In genomic region chr18:54647176-54647575, GRCh38 we compare ENCODE assay signal across 9 cellular contexts. TPM values are rescaled to one million over a fixed set of nuclear protein-coding genes. Genes with fewer than 3 reads are reported as not detected.
DNase-seq lines count a peak whose midpoint lies in the region; ATAC-seq, FAIRE-seq and TF ChIP-seq lines count a peak whose summit lies in the region.
"Had no signal": no experiment of that assay in that cellular context is flagged by ENCODE, and none has a peak within 500 bp of the region (broad histone marks: within the 10 kb centered on the region; RNA-seq: fewer than 3 reads in every experiment).

No MANE protein-coding gene starts in this region.

- no peak overlapping the region for H2AFZ ChIP-seq in keratinocyte (ENCODE audit: control insufficient read depth, low read length)

- H3K4me2 ChIP-seq in keratinocyte (ENCODE audit: control insufficient read depth, extremely low read depth, insufficient read depth, low read depth, low read length) = no peak overlapping the region

- H3K27ac ChIP-seq in RWPE1 = no peak overlapping the region
- no peak overlapping the region for H3K27ac ChIP-seq in keratinocyte (ENCODE audit: control insufficient read depth, insufficient read depth, low read length)
- H3K27ac ChIP-seq in tibial nerve = no peak overlapping the region

- H3K9me1 ChIP-seq in keratinocyte (ENCODE audit: control insufficient read depth, extremely low read depth, insufficient read depth, low read length) = no peaks in the 10 kb centered on the region

- H3K36me3 ChIP-seq in keratinocyte (ENCODE audit: control insufficient read depth in 2 of 2, extremely low read depth in 1 of 2, insufficient read depth in 2 of 2, low read length in 2 of 2) (no peaks in the 10 kb centered on the region), tibial nerve (no peaks in the 10 kb centered on the region)

- no peak overlapping the region for H3K4me3 ChIP-seq in keratinocyte (ENCODE audit: control insufficient read depth in 2 of 3, extremely low read depth in 1 of 3, insufficient read depth in 2 of 3, low read depth in 1 of 3, low read length in 3 of 3)
- no peak overlapping the region for H3K4me3 ChIP-seq in tibial nerve

- dilution Hi-C loops in keratinocyte (cut with MboI; ENCODE audit: extremely low pct_ligation_motif_present, low sequenced_read_pairs) = no loop called here

- POLR2A ChIA-PET in RWPE1 (lab: Yijun Ruan, JAX; ENCODE audit: low non-redundant PET) = no interaction called here

- TF ChIP-seq CTCF in RWPE1 (conservative IDR thresholded peaks at IDR 0.05; ENCODE audit: low read depth) (peak; percentile 54), keratinocyte (optimal IDR thresholded peaks at IDR 0.05 in 1 of 3, IDR thresholded peaks at IDR 0.05 in 1 of 3, conservative IDR thresholded peaks at IDR 0.05 in 1 of 3; ENCODE audit: extremely low read depth in 1 of 3, insufficient read depth in 2 of 3, low read length in 3 of 3) (peak; percentile 18 to 52 (median 50)), tibial nerve (IDR thresholded peaks at IDR 0.05) (peak in 2 of 5 experiments; percentile 4 to 17)

- ATAC-seq in HG02885 (IDR thresholded peaks at IDR 0.05; ENCODE audit: poor library complexity, unreplicated experiment) (peak; percentile 71), GM19397 (IDR thresholded peaks at IDR 0.05; ENCODE audit: unreplicated experiment) (no peak)

- H3K9ac ChIP-seq in keratinocyte (ENCODE audit: control insufficient read depth, extremely low read depth, insufficient read depth, low read length) = no peak overlapping the region

- WGBS in tibial nerve, 2 donors = 14 to 15% methylated on average over 2 of the region's 2 CpGs

- H3K9me3 ChIP-seq in keratinocyte (ENCODE audit: control insufficient read depth, low read depth, low read length) (no peaks in the 10 kb centered on the region), tibial nerve (no peaks in the 10 kb centered on the region)

- CTCF ChIA-PET in RWPE1 (lab: Yijun Ruan, JAX) = no interaction called here

- DNase-seq in Caki2 (ENCODE audit: low read depth) (peak; percentile 14), RWPE1 (ENCODE audit: low spot score) (peak; percentile 18), keratinocyte (ENCODE audit: low read depth, low spot score) (no peak), tibial nerve (ENCODE audit: low spot score in 2 of 2) (no peak), SIG-M5 (lab: John Stamatoyannopoulos, UW) (no peak)
- no peak for DNase-seq in activated effector memory CD4-positive, alpha-beta T cell treated with Interleukin-2 at 50 U/mL for 16 hours

- FAIRE-seq in keratinocyte (lab: Jason Lieb, UNC) = no peak

- H3K27me3 ChIP-seq in keratinocyte (ENCODE audit: control insufficient read depth, extremely low read depth, insufficient read depth, low read length) = no peaks in the 10 kb centered on the region
- H3K27me3 ChIP-seq in tibial nerve = no peaks in the 10 kb centered on the region

- no peaks in the 10 kb centered on the region for H3K79me2 ChIP-seq in keratinocyte (ENCODE audit: control insufficient read depth, insufficient read depth, low read length)

- no peak for TF ChIP-seq POLR2A in tibial nerve (IDR thresholded peaks at IDR 0.05)

- no peak for TF ChIP-seq EP300 in tibial nerve (IDR thresholded peaks at IDR 0.05)

- in situ Hi-C loops in Caki2 (cut with HindIII; ENCODE audit: low pct_unique_long_range_greater_than_20kb, low sequenced_read_pairs) = no loop called here

- H3K4me1 ChIP-seq in keratinocyte (ENCODE audit: control insufficient read depth, extremely low read depth, insufficient read depth, low read length) (no peaks in the 10 kb centered on the region), tibial nerve (no peaks in the 10 kb centered on the region)

- H4K20me1 ChIP-seq in keratinocyte (ENCODE audit: control insufficient read depth, extremely low read depth, insufficient read depth, low read length) = no peaks in the 10 kb centered on the region

RNA-seq across cellular contexts. Expression of gene DYNAP, which starts 56.1 kb away (rescaled TPM):
- total RNA-seq in Caki2 (2014; rRNA removed; shearing (Covaris generic); ENCODE audit: low replicate concordance) = not detected in 2 replicates
- polyA plus RNA-seq in keratinocyte = 0.07 TPM in 1 of 3 replicates, not detected in the others
- polyA plus RNA-seq in keratinocyte (2011; ENCODE audit: low read depth) = not detected
- polyA plus RNA-seq in keratinocyte (2011; cell fraction: cytosol; rRNA removed) = not detected in 2 replicates
- polyA plus RNA-seq in keratinocyte (2011; cell fraction: nucleus; rRNA removed) = not detected in 2 replicates
- polyA plus RNA-seq in keratinocyte (2012; ENCODE audit: low replicate concordance) = not detected in 2 replicates
- polyA minus RNA-seq in keratinocyte = not detected in 3 replicates
- polyA minus RNA-seq in keratinocyte (2011; cell fraction: cytosol; rRNA and poly(A)+ RNA removed) = not detected
- not detected in 2 replicates for polyA minus RNA-seq in keratinocyte (2011; cell fraction: nucleus; rRNA and poly(A)+ RNA removed)
- not detected for total RNA-seq in tibial nerve
- total RNA-seq: activated CD8-positive, alpha-beta memory T cell treated with anti-CD3 and anti-CD28 coated beads for 36 hours had no signal

Comparison
In these comparisons a context has a peak if more than half of its experiments do, and no peak if none do; other contexts are left out.
1. DNase-seq: peak in Caki2 (single experiment) and RWPE1 (single experiment); none in keratinocyte (single experiment), tibial nerve (0 of 2), activated effector memory CD4-positive, alpha-beta T cell treated with Interleukin-2 at 50 U/mL for 16 hours (single experiment) and SIG-M5 (single experiment).